17 cellular contexts compared by ENCODE assay signal in the genomic region with DNA sequence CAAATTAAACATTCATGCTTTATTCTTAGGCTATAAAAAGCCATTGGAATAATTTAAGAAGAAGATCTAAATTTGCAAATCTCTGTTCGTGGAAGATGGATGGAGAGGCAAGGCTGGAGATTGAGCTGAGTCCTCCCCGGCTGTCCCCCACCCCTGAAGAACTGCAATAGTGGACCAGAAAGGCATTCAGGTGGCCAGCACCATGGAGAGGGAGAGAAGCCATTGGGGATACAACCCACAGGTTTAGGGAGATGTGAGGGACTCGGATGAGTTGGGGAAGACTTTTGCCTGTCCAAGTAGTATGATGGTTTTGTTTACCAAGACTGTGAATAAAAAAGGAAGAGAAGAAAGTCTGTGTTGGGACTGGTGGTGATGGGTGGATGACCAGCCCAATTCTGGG.
DNase-seq lines count a peak whose midpoint lies in the region; ATAC-seq and TF ChIP-seq lines count a peak whose summit lies in the region.
"Had no signal": no experiment of that assay in that cellular context is flagged by ENCODE, and none has a peak within 500 bp of the region (broad histone marks: within the 10 kb centered on the region; RNA-seq: fewer than 3 reads in every experiment).

No MANE protein-coding gene starts in this region.

- POLR2A ChIA-PET in SK-N-SH (lab: Yijun Ruan, JAX): no interaction called here

- no peaks in the 10 kb centered on the region for H3K4me1 ChIP-seq in SK-N-SH (ENCODE audit: control insufficient read depth in 1 of 2, insufficient read depth in 2 of 2, low read depth in 1 of 2, low read length in 1 of 2)
- H3K4me1 ChIP-seq in smooth muscle cell (ENCODE audit: low read depth): no peaks in the 10 kb centered on the region
- no peaks in the 10 kb centered on the region for H3K4me1 ChIP-seq in stomach
- H3K4me1 ChIP-seq: BLaER1, Caco-2 had no signal

- H3K4me3 ChIP-seq in SK-N-SH (ENCODE audit: low read depth in 2 of 2, low read length in 1 of 2): no peak overlapping the region
- H3K4me3 ChIP-seq in smooth muscle cell: no peak overlapping the region
- H3K4me3 ChIP-seq in stomach: no peak overlapping the region
- H3K4me3 ChIP-seq: BLaER1, GM23248 had no signal

- intact Hi-C loops in dendritic cell treated with granulocyte-macrophage colony-stimulating factor and Interleukin-4, amounts not matched to agents 40 ng/mL and 50 ng/mL, for 4 days (cut with micrococcal nuclease): loop anchor here (10.0 kb wide), 1 partner anchor 345 kb away; no protein-coding TSS in a partner anchor
- intact Hi-C loops in stomach (cut with DNase I; ENCODE audit: low total_unique reads): no loop called here

- no peak for TF ChIP-seq POLR2A in stomach (IDR thresholded peaks at IDR 0.05)

- H3K9me3 ChIP-seq in SK-N-SH (no peaks in the 10 kb centered on the region), smooth muscle cell (replicated peaks; ENCODE audit: low read depth) (no peaks in the 10 kb centered on the region), stomach (no peaks in the 10 kb centered on the region)
- H3K9me3 ChIP-seq: BLaER1, Caco-2 had no signal

- H3K27ac ChIP-seq in SK-N-SH (ENCODE audit: low read depth in 2 of 2, low read length in 1 of 2): no peak overlapping the region
- no peak overlapping the region for H3K27ac ChIP-seq in smooth muscle cell (ENCODE audit: low read depth)
- H3K27ac ChIP-seq in stomach: no peak overlapping the region
- H3K27ac ChIP-seq: 22Rv1, BLaER1, C4-2B, GM23248 had no signal

- no peak overlapping the region for H3K9ac ChIP-seq in SK-N-SH
- H3K9ac ChIP-seq in smooth muscle cell (ENCODE audit: low read depth): no peak overlapping the region
- H3K9ac ChIP-seq: BLaER1, GM23248 had no signal

- no peaks in the 10 kb centered on the region for H4K20me1 ChIP-seq in SK-N-SH (ENCODE audit: insufficient read depth)
- no peaks in the 10 kb centered on the region for H4K20me1 ChIP-seq in smooth muscle cell (ENCODE audit: low read depth)
- H4K20me1 ChIP-seq: BLaER1 had no signal

- H3K4me1 Mint-ChIP-seq in dendritic cell treated with granulocyte-macrophage colony-stimulating factor and Interleukin-4, amounts not matched to agents 40 ng/mL and 50 ng/mL, for 4 days (ENCODE audit: low read depth): peaks cover 39% of the 10 kb centered on the region
- H3K4me1 Mint-ChIP-seq: B cell; CD4-positive, CD25-positive, alpha-beta regulatory T cell had no signal

- peaks cover 100% of the 10 kb centered on the region for H3K36me3 Mint-ChIP-seq in dendritic cell treated with granulocyte-macrophage colony-stimulating factor and Interleukin-4, amounts not matched to agents 40 ng/mL and 50 ng/mL, for 4 days (ENCODE audit: low read depth)
- H3K36me3 Mint-ChIP-seq: CD4-positive, CD25-positive, alpha-beta regulatory T cell; CD8-positive, alpha-beta T cell had no signal

- no peaks in the 10 kb centered on the region for H3F3A ChIP-seq in SK-N-SH (replicated peaks; ENCODE audit: insufficient read depth)
- no peaks in the 10 kb centered on the region for H3F3A ChIP-seq in smooth muscle cell (ENCODE audit: low read depth)

- CTCF ChIA-PET in SK-N-SH (lab: Yijun Ruan, JAX): no interaction called here

- H3K36me3 ChIP-seq in SK-N-SH (replicated peaks in 1 of 2; ENCODE audit: control insufficient read depth in 1 of 2, insufficient read depth in 2 of 2, low read length in 1 of 2) (no peaks in the 10 kb centered on the region), smooth muscle cell (ENCODE audit: low read depth) (no peaks in the 10 kb centered on the region), stomach (no peaks in the 10 kb centered on the region)
- H3K36me3 ChIP-seq: BLaER1 had no signal

- H2AFZ ChIP-seq in SK-N-SH (ENCODE audit: low read depth) (no peak overlapping the region), smooth muscle cell (ENCODE audit: low read depth) (no peak overlapping the region)
- H2AFZ ChIP-seq: GM23248 had no signal

- H3K27me3 ChIP-seq in SK-N-SH (ENCODE audit: insufficient read depth): no peaks in the 10 kb centered on the region
- H3K27me3 ChIP-seq in smooth muscle cell (ENCODE audit: low read depth): no peaks in the 10 kb centered on the region
- peaks cover 0 to 5% (median 0%) of the 10 kb centered on the region in 3 donors for H3K27me3 ChIP-seq in stomach
- H3K27me3 ChIP-seq: BLaER1 had no signal

- H3K4me2 ChIP-seq in SK-N-SH (no peak overlapping the region), smooth muscle cell (no peak overlapping the region)
- H3K4me2 ChIP-seq: BLaER1 had no signal

- DNase-seq in SK-N-SH (no peak), smooth muscle cell (lab: John Stamatoyannopoulos, UW; ENCODE audit: unreplicated experiment) (no peak), stomach (no peak)
- DNase-seq: Caco-2; CD4-positive, CD25-positive, alpha-beta regulatory T cell; CD8-positive, alpha-beta T cell; DMS153; DND-41; GM23248; H9 had no signal

- no peak for TF ChIP-seq EP300 in SK-N-SH (IDR thresholded peaks at IDR 0.05; ENCODE audit: borderline replicate concordance in 1 of 2, low read depth in 1 of 2, low read length in 1 of 2)
- no peak for TF ChIP-seq EP300 in stomach (IDR thresholded peaks at IDR 0.05)

- TF ChIP-seq RAD21 in SK-N-SH (IDR thresholded peaks at IDR 0.05; ENCODE audit: low read length): no peak

- no peaks in the 10 kb centered on the region for H3K27me3 Mint-ChIP-seq in dendritic cell treated with granulocyte-macrophage colony-stimulating factor and Interleukin-4, amounts not matched to agents 40 ng/mL and 50 ng/mL, for 4 days
- H3K27me3 Mint-ChIP-seq: CD4-positive, CD25-positive, alpha-beta regulatory T cell had no signal

- no peak for ATAC-seq in SK-N-SH treated with all-trans-retinoic acid at 6 μM for 48 hours
- ATAC-seq: CD8-positive, alpha-beta T cell had no signal

- peaks cover under 1% of the 10 kb centered on the region for H3K9me3 Mint-ChIP-seq in dendritic cell treated with granulocyte-macrophage colony-stimulating factor and Interleukin-4, amounts not matched to agents 40 ng/mL and 50 ng/mL, for 4 days
- H3K9me3 Mint-ChIP-seq: CD8-positive, alpha-beta T cell had no signal

- TF ChIP-seq CTCF in SK-N-SH (IDR thresholded peaks at IDR 0.05) (no peak), smooth muscle cell (IDR thresholded peaks at IDR 0.05; ENCODE audit: borderline replicate concordance, insufficient read depth, poor library complexity, severe bottlenecking) (no peak), stomach (IDR thresholded peaks at IDR 0.05) (no peak)

- no peak overlapping the region for H3K4me3 Mint-ChIP-seq in dendritic cell treated with granulocyte-macrophage colony-stimulating factor and Interleukin-4, amounts not matched to agents 40 ng/mL and 50 ng/mL, for 4 days
- H3K4me3 Mint-ChIP-seq: B cell; CD4-positive, CD25-positive, alpha-beta regulatory T cell; CD8-positive, alpha-beta T cell; H9 had no signal

- no peaks in the 10 kb centered on the region for H3K9me2 ChIP-seq in SK-N-SH

- H3K79me2 ChIP-seq in SK-N-SH (ENCODE audit: insufficient read depth): no peaks in the 10 kb centered on the region
- H3K79me2 ChIP-seq in smooth muscle cell (ENCODE audit: low read depth): no peaks in the 10 kb centered on the region

- H3K27ac Mint-ChIP-seq in dendritic cell treated with granulocyte-macrophage colony-stimulating factor and Interleukin-4, amounts not matched to agents 40 ng/mL and 50 ng/mL, for 4 days: peak overlapping the region; percentile 37
- H3K27ac Mint-ChIP-seq: B cell; CD4-positive, CD25-positive, alpha-beta regulatory T cell; CD8-positive, alpha-beta T cell; H9 had no signal

- WGBS in SK-N-SH (ENCODE audit: low lambda C conversion rate): 2% methylated on average over 3 of the region's 3 CpGs
- WGBS in smooth muscle cell (ENCODE audit: low lambda C conversion rate): 69% methylated on average over 3 of the region's 3 CpGs
- WGBS in stomach, 5 donors: 73 to 87% (median 84%) methylated on average over 3 of the region's 3 CpGs

TF ChIP-seq in SK-N-SH, 30 proteins besides CTCF, POLR2A, EP300 and RAD21 (continues in another document):
- no peak for TF ChIP-seq FOXM1 (IDR thresholded peaks at IDR 0.05; ENCODE audit: low read depth)

TF ChIP-seq in SK-N-SH treated with all-trans-retinoic acid at 6 μM for 48 hours, 23 proteins besides CTCF, POLR2A, EP300 and RAD21 (continues in another document):
- TF ChIP-seq BACH2 (CRISPR knock-in tag; IDR thresholded peaks at IDR 0.05; ENCODE audit: borderline replicate concordance): no peak
- TF ChIP-seq, protein P1, sequence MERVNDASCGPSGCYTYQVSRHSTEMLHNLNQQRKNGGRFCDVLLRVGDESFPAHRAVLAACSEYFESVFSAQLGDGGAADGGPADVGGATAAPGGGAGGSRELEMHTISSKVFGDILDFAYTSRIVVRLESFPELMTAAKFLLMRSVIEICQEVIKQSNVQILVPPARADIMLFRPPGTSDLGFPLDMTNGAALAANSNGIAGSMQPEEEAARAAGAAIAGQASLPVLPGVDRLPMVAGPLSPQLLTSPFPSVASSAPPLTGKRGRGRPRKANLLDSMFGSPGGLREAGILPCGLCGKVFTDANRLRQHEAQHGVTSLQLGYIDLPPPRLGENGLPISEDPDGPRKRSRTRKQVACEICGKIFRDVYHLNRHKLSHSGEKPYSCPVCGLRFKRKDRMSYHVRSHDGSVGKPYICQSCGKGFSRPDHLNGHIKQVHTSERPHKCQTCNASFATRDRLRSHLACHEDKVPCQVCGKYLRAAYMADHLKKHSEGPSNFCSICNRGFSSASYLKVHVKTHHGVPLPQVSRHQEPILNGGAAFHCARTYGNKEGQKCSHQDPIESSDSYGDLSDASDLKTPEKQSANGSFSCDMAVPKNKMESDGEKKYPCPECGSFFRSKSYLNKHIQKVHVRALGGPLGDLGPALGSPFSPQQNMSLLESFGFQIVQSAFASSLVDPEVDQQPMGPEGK (CRISPR knock-in tag; IDR thresholded peaks at IDR 0.05; ENCODE audit: borderline replicate concordance): no peak
- no peak for TF ChIP-seq ZNF70 (CRISPR knock-in tag; IDR thresholded peaks at IDR 0.05)
- no peak for TF ChIP-seq ISL1 (CRISPR knock-in tag; IDR thresholded peaks at IDR 0.05)

TF ChIP-seq in PFSK-1, 5 proteins besides CTCF, POLR2A, EP300 and RAD21 (continues in another document):
- TF ChIP-seq POLR2AphosphoS5 (IDR thresholded peaks at IDR 0.05; ENCODE audit: low read depth, low read length) (no peak), TAF1 (IDR thresholded peaks at IDR 0.05; ENCODE audit: borderline replicate concordance, insufficient read depth, low read length) (no peak)
